Comparison of ENCODE assay signal across 19 cellular contexts in genomic region chr1:219941179-219942118, GRCh38. TPM values are rescaled to one million over a fixed set of nuclear protein-coding genes. Genes with fewer than 3 reads are reported as not detected.
DNase-seq lines count a peak whose midpoint lies in the region; ATAC-seq, FAIRE-seq and TF ChIP-seq lines count a peak whose summit lies in the region.
"Had no signal": no experiment of that assay in that cellular context is flagged by ENCODE, and none has a peak within 500 bp of the region (broad histone marks: within the 10 kb centered on the region; RNA-seq: fewer than 3 reads in every experiment).

No MANE protein-coding gene starts in this region.

- POLR2A ChIA-PET in K562 (lab: Yijun Ruan, JAX), result interaction anchor here (1.4 kb wide), 1 partner anchor 27 kb away, joined by 3 read pairs; no protein-coding TSS in a partner anchor

- no TSS peak for BruUV-seq in K562 (replicated peaks; lab: Mats Ljungman, UMichigan)

- H3K9me3 ChIP-seq in K562 (replicated peaks; ENCODE audit: control insufficient read depth, insufficient read depth, low read depth, low read length), result no peaks in the 10 kb centered on the region
- H3K9me3 ChIP-seq in pancreas, result no peaks in the 10 kb centered on the region
- H3K9me3 ChIP-seq in prostate gland, result no peaks in the 10 kb centered on the region
- H3K9me3 ChIP-seq: A549, BE2C had no signal

- no peak overlapping the region for H3K4me2 ChIP-seq in K562 (ENCODE audit: insufficient read depth, low read length)
- H3K4me2 ChIP-seq: A549 had no signal

- TF ChIP-seq CTCF in K562 (IDR thresholded peaks at IDR 0.05 in 2 of 3, conservative IDR thresholded peaks at IDR 0.05 in 1 of 3; ENCODE audit: insufficient read depth in 2 of 3, low read depth in 1 of 3, low read length in 3 of 3) (no peak), pancreas (IDR thresholded peaks at IDR 0.05) (no peak), prostate gland (IDR thresholded peaks at IDR 0.05) (no peak)

- no peak for TF ChIP-seq RAD21 in K562 (CRISPR knock-in tag; conservative IDR thresholded peaks at IDR 0.05 in 1 of 2, IDR thresholded peaks at IDR 0.05 in 1 of 2)

- no peak for TF ChIP-seq EP300 in K562 (IDR thresholded peaks at IDR 0.05; ENCODE audit: low read length)

- DNase-seq in K562 (ENCODE audit: extremely low read depth in 1 of 4, low spot score in 3 of 4) (no peak), left lobe of liver (ENCODE audit: low spot score) (peak; percentile 85), pancreas (peak in 4 of 6 donors; percentile 20 to 59 (median 29)), prostate gland (ENCODE audit: low spot score) (no peak), GM12891 (ENCODE audit: insufficient read length, low spot score) (no peak)
- DNase-seq: BE2C; CD4-positive, alpha-beta memory T cell; COR-L47; DMS153; DMS79 treated with DMSO at 0.1 percent for 48 hours; EL; IMR-90 had no signal

- TF ChIP-seq POLR2A in K562 (conservative IDR thresholded peaks at IDR 0.05), result no peak
- TF ChIP-seq POLR2A in prostate gland (IDR thresholded peaks at IDR 0.05), result no peak
- no peak for TF ChIP-seq POLR2A in GM12891 (IDR thresholded peaks at IDR 0.05; ENCODE audit: low read depth, low read length)

- no peaks in the 10 kb centered on the region for H3K9me1 ChIP-seq in K562 (ENCODE audit: control insufficient read depth, insufficient read depth, low read length)

- peaks cover 15 to 16% of the 10 kb centered on the region in 2 experiments; a peak in 4 of 5 replicates for H3K4me1 ChIP-seq in K562 (replicated peaks in 1 of 2; ENCODE audit: control insufficient read depth in 2 of 2, insufficient read depth in 2 of 2, low read length in 2 of 2)
- peaks cover 0 to 13% (median 7%) of the 10 kb centered on the region in 3 donors for H3K4me1 ChIP-seq in pancreas
- no peaks in the 10 kb centered on the region for H3K4me1 ChIP-seq in prostate gland (replicated peaks)
- H3K4me1 ChIP-seq: A549, BE2C had no signal

- no peaks in the 10 kb centered on the region for H3K27me3 ChIP-seq in K562 (ENCODE audit: control insufficient read depth in 2 of 2, insufficient read depth in 2 of 2, low read length in 2 of 2)
- H3K27me3 ChIP-seq in pancreas, result no peaks in the 10 kb centered on the region
- H3K27me3 ChIP-seq in prostate gland (replicated peaks; ENCODE audit: insufficient read depth), result no peaks in the 10 kb centered on the region

- CTCF ChIA-PET in K562 (lab: Yijun Ruan, JAX; ENCODE audit: low intra/inter-chr PET ratio), result no interaction called here

- ATAC-seq in K562, result peak; percentile 64
- ATAC-seq in left lobe of liver, result peak; percentile 89
- ATAC-seq in pancreas, result peak; percentile 89 to 94 (median 93)
- ATAC-seq in GM21825 (IDR thresholded peaks at IDR 0.05; ENCODE audit: unreplicated experiment), result no peak

- intact Hi-C loops in K562 (cut with micrococcal nuclease), result no loop called here
- intact Hi-C loops in pancreas (cut with DNase I), result no loop called here
- intact Hi-C loops in prostate gland (cut with DNase I), result no loop called here

- 25% methylated on average over 2 of the region's 2 CpGs for WGBS in K562 (ENCODE audit: insufficient coverage, low coverage, missing lambda C conversion rate)
- 34 to 43% methylated on average over 2 of the region's 2 CpGs for WGBS in pancreas, 2 donors
- WGBS in prostate gland, result 91% methylated on average over 2 of the region's 2 CpGs

- H3K36me3 ChIP-seq in K562 (ENCODE audit: control insufficient read depth, insufficient read depth, low read length) (no peaks in the 10 kb centered on the region), pancreas (no peaks in the 10 kb centered on the region), prostate gland (no peaks in the 10 kb centered on the region)
- H3K36me3 ChIP-seq: BE2C had no signal

- H3K27ac ChIP-seq in K562 (ENCODE audit: extremely low read depth, low read depth, low read length), result no peak overlapping the region
- H3K27ac ChIP-seq in pancreas, result peak overlapping the region in 1 of 4 donors; percentile 43
- no peak overlapping the region for H3K27ac ChIP-seq in prostate gland
- H3K27ac ChIP-seq: A549, C4-2B had no signal

- no peak overlapping the region for H3K9ac ChIP-seq in K562 (ENCODE audit: insufficient read depth in 1 of 2, low read depth in 2 of 2, low read length in 2 of 2)

- peak overlapping the region; percentile 69 for H2AFZ ChIP-seq in K562 (ENCODE audit: low read depth, low read length)

- in situ Hi-C loops in K562 (cut with MboI), result no loop called here

- H4K20me1 ChIP-seq in K562 (replicated peaks; ENCODE audit: control insufficient read depth, insufficient read depth, low read length), result no peaks in the 10 kb centered on the region

- no peaks in the 10 kb centered on the region for H3K79me2 ChIP-seq in K562 (ENCODE audit: control insufficient read depth, insufficient read depth, low read length)

- no peak for FAIRE-seq in K562 (lab: Jason Lieb, UNC)
- no peak for FAIRE-seq in pancreas (lab: Jason Lieb, UNC)
- no peak for FAIRE-seq in GM12891 (lab: Jason Lieb, UNC)
- FAIRE-seq: A549, D721Med, GM12892 had no signal

- H3K4me3 ChIP-seq in K562 (no peak overlapping the region), pancreas (no peak overlapping the region), prostate gland (no peak overlapping the region)
- H3K4me3 ChIP-seq: A549 had no signal

TF ChIP-seq in K562, 482 proteins besides CTCF, POLR2A, EP300 and RAD21 (continues in another document):
- no peak for TF ChIP-seq YBX1 (IDR thresholded peaks at IDR 0.05)
- TF ChIP-seq MLLT1 (IDR thresholded peaks at IDR 0.05), result peak; percentile 15 to 34; a peak in 1 of 4 replicates
- TF ChIP-seq FOXP1 (CRISPR knock-in tag; IDR thresholded peaks at IDR 0.05), result no peak
- 0 out of 2 replicates have a peak, but pooled peaks have one; percentile 24 for TF ChIP-seq DPF2 (IDR thresholded peaks at IDR 0.05)
- no peak for TF ChIP-seq U2AF1 (optimal IDR thresholded peaks at IDR 0.05; ENCODE audit: low read depth, low read length)

TF ChIP-seq in GM12891, 5 proteins besides CTCF, POLR2A, EP300 and RAD21:
- no peak for TF ChIP-seq POLR2AphosphoS5 (IDR thresholded peaks at IDR 0.05; ENCODE audit: low read depth, low read length)
- no peak for TF ChIP-seq SPI1 (IDR thresholded peaks at IDR 0.05; ENCODE audit: low read depth, low read length)
- no peak for TF ChIP-seq TAF1 (IDR thresholded peaks at IDR 0.05; ENCODE audit: low read depth, low read length)
- TF ChIP-seq PAX5 (IDR thresholded peaks at IDR 0.05; ENCODE audit: insufficient read depth, low read length, severe bottlenecking), result no peak
- TF ChIP-seq POU2F2 (IDR thresholded peaks at IDR 0.05; ENCODE audit: low read depth, low read length), result no peak
TF ChIP-seq in GM12891: peak in this region for 0.

RNA-seq across cellular contexts. Expression of gene SLC30A10, which starts 13.1 kb away (rescaled TPM):
- total RNA-seq in K562 (2011; cell fraction: chromatin; rRNA removed; ENCODE audit: low replicate concordance), result 24.4 and 39.4 TPM in 2 replicates
- 18.3 and 27.1 TPM in 2 replicates for total RNA-seq in K562 (2011; cell fraction: nucleolus; rRNA removed)
- 29.8 and 32.1 TPM in 2 replicates for total RNA-seq in K562 (2011; cell fraction: nucleoplasm; rRNA removed)
- total RNA-seq in K562 (2014; rRNA removed), result 5.9 and 7.4 TPM in 2 replicates
- 7.1 and 8.1 TPM in 2 replicates for total RNA-seq in K562 (2014; rRNA removed; fragmentation: Illumina TruSeq; extraction: Trizol)
- 3.5 and 3.9 TPM in 2 replicates for total RNA-seq in K562 (2015; rRNA removed; fragmentation: Illumina TruSeq; extraction: Trizol)
- 8.8 and 9.4 TPM in 2 replicates for total RNA-seq in K562 (2021)
- polyA plus RNA-seq in K562 (2011; rRNA removed), result 8.9 and 11.3 TPM in 2 replicates
- 4.9 and 8.9 TPM in 2 replicates for polyA plus RNA-seq in K562 (2011; cell fraction: cytosol; rRNA removed)
- polyA plus RNA-seq in K562 (2011; cell fraction: nucleus; rRNA removed), result 18.4 and 35.5 TPM in 2 replicates
- 3.2 and 5.9 TPM in 2 replicates for polyA plus RNA-seq in K562 (2012)
- 8.0 and 8.4 TPM in 2 replicates for polyA plus RNA-seq in K562 (2014; fragmentation: Illumina TruSeq; extraction: Trizol)
- 1 to 10 TPM; 2.6 to 3.8 TPM for polyA plus RNA-seq in K562 (2014; fragmentation: Nextera tagmentation; extraction: Ambion mirVana)
- 9.5 and 10.5 TPM in 2 replicates for polyA plus RNA-seq in K562 (2014; rRNA removed)
- polyA minus RNA-seq in K562 (2011; rRNA and poly(A)+ RNA removed), result 6.9 and 7.9 TPM in 2 replicates
- 3.4 and 5.9 TPM in 2 replicates for polyA minus RNA-seq in K562 (2011; cell fraction: cytosol; rRNA and poly(A)+ RNA removed)
- 6.9 and 9.4 TPM in 2 replicates for polyA minus RNA-seq in K562 (2011; cell fraction: nucleus; rRNA and poly(A)+ RNA removed)
- total RNA-seq in left lobe of liver, result 59.4 TPM
- under 1 TPM in 3 of 6 donors, not detected in 3; 0.09 to 0.41 (median 0.16) TPM for total RNA-seq in pancreas
- under 1 TPM; 0.09 to 0.11 TPM for polyA plus RNA-seq in pancreas
- 1 to 10 TPM in 1 of 2 donors, under 1 TPM in 1; 0.18 to 1.4 TPM for total RNA-seq in prostate gland
- not detected for polyA plus RNA-seq in GM12891 (2012; ENCODE audit: low read depth, missing spikeins)
- total RNA-seq: CD4-positive, alpha-beta memory T cell; H4; IMR-90 had no signal
- polyA plus RNA-seq: AG04450; CD4-positive, alpha-beta memory T cell; IMR-90 had no signal

Comparison
In these comparisons a context has a peak if more than half of its experiments do, and no peak if none do; other contexts are left out.
1. DNase-seq: peak in left lobe of liver (single experiment) and pancreas (4 of 6); none in K562 (0 of 4), prostate gland (single experiment) and GM12891 (single experiment).